9 cellular contexts compared by ENCODE assay signal in genomic region chr6:130885392-130886192, GRCh38. TPM values are rescaled to one million over a fixed set of nuclear protein-coding genes. Genes with fewer than 3 reads are reported as not detected.
A peak's percentile ranks its signal among the peaks of the same experiment; 100 is the strongest.
DNase-seq lines count a peak whose midpoint lies in the region; ATAC-seq and TF ChIP-seq lines count a peak whose summit lies in the region.
"Had no signal": no experiment of that assay in that cellular context is flagged by ENCODE, and none has a peak within 500 bp of the region (broad histone marks: within the 10 kb centered on the region; RNA-seq: fewer than 3 reads in every experiment).

No MANE protein-coding gene starts in this region.

- H2AFZ ChIP-seq in neural cell (ENCODE audit: low read depth, low read length), result no peak overlapping the region

- WGBS in esophagus squamous epithelium, 2 donors, result 28 to 30% methylated on average over 4 of the region's 4 CpGs
- WGBS in suprapubic skin, result 29% methylated on average over 4 of the region's 4 CpGs

- H4K20me1 ChIP-seq in neural cell (ENCODE audit: insufficient read depth), result no peaks in the 10 kb centered on the region

- H3K9ac ChIP-seq in neural cell (ENCODE audit: low read length), result no peak overlapping the region

- H3K4me1 ChIP-seq in esophagus squamous epithelium, result peaks cover 0 to 5% (median 0%) of the 10 kb centered on the region in 3 donors
- H3K4me1 ChIP-seq in suprapubic skin, result no peaks in the 10 kb centered on the region

- peak; percentile 91 for ATAC-seq in GM21390 (IDR thresholded peaks at IDR 0.05; ENCODE audit: unreplicated experiment)

- peak; percentile 98 for TF ChIP-seq RAD21 in neural cell (conservative IDR thresholded peaks at IDR 0.05)

- TF ChIP-seq CTCF in esophagus squamous epithelium (IDR thresholded peaks at IDR 0.05), result peak; percentile 76 to 93 (median 88)
- TF ChIP-seq CTCF in neural cell (IDR thresholded peaks at IDR 0.05; ENCODE audit: poor library complexity, severe bottlenecking), result peak; percentile 95
- TF ChIP-seq CTCF in suprapubic skin (IDR thresholded peaks at IDR 0.05), result peak; percentile 69 to 89

- peaks cover 0 to 5% (median 0%) of the 10 kb centered on the region in 3 donors for H3K36me3 ChIP-seq in esophagus squamous epithelium
- H3K36me3 ChIP-seq in neural cell (ENCODE audit: insufficient read depth, low read length), result no peaks in the 10 kb centered on the region
- H3K36me3 ChIP-seq in suprapubic skin, result peaks cover 3% of the 10 kb centered on the region

- no peak overlapping the region for H3K4me2 ChIP-seq in neural cell (ENCODE audit: low read length)

- no peaks in the 10 kb centered on the region for H3K79me2 ChIP-seq in neural cell (replicated peaks; ENCODE audit: insufficient read depth, low read length)

- TF ChIP-seq POLR2A in esophagus squamous epithelium (IDR thresholded peaks at IDR 0.05), result no peak
- TF ChIP-seq POLR2A in suprapubic skin (IDR thresholded peaks at IDR 0.05), result no peak

- H3K27ac ChIP-seq in esophagus squamous epithelium (no peak overlapping the region), neural cell (ENCODE audit: low read length) (no peak overlapping the region), suprapubic skin (no peak overlapping the region)

- H3K4me3 ChIP-seq in esophagus squamous epithelium (no peak overlapping the region), neural cell (ENCODE audit: low read length) (no peak overlapping the region), suprapubic skin (no peak overlapping the region)

- no peaks in the 10 kb centered on the region for H3K27me3 ChIP-seq in esophagus squamous epithelium
- H3K27me3 ChIP-seq in neural cell (ENCODE audit: insufficient read depth, low read depth, low read length), result no peaks in the 10 kb centered on the region
- H3K27me3 ChIP-seq in suprapubic skin, result no peaks in the 10 kb centered on the region

- no peaks in the 10 kb centered on the region for H3K9me2 ChIP-seq in neural cell (ENCODE audit: insufficient read depth, low read length)

- no peaks in the 10 kb centered on the region for H3F3A ChIP-seq in neural cell (ENCODE audit: insufficient read depth, low read length, poor library complexity, severe bottlenecking)

- TF ChIP-seq EP300 in neural cell (conservative IDR thresholded peaks at IDR 0.05; ENCODE audit: poor library complexity, severe bottlenecking) (no peak), suprapubic skin (IDR thresholded peaks at IDR 0.05) (no peak)

- H3K9me3 ChIP-seq in esophagus squamous epithelium (no peaks in the 10 kb centered on the region), neural cell (ENCODE audit: low read length) (no peaks in the 10 kb centered on the region), suprapubic skin (no peaks in the 10 kb centered on the region)

- intact Hi-C loops in esophagus squamous epithelium (cut with DNase I), result loop anchor here (5.0 to 10.0 kb wide), 2 partner anchors 232 to 649 kb away; no protein-coding TSS in a partner anchor

- DNase-seq in DMS53 (lab: John Stamatoyannopoulos, UW) (peak; percentile 79), HT1080 (ENCODE audit: low read depth) (peak; percentile 54), OCI-M2 (lab: John Stamatoyannopoulos, UW; ENCODE audit: unreplicated experiment) (peak; percentile 78), activated T-cell treated with anti-CD3 and anti-CD28 coated beads for 4 hours (peak; percentile 74), esophagus squamous epithelium (lab: John Stamatoyannopoulos, UW) (no peak), suprapubic skin (ENCODE audit: low spot score in 2 of 2) (no peak)

TF ChIP-seq in neural cell, 6 proteins besides CTCF, POLR2A, EP300 and RAD21:
- no peak for TF ChIP-seq REST (IDR thresholded peaks at IDR 0.05; ENCODE audit: borderline replicate concordance)
- peak; percentile 99 for TF ChIP-seq SMC3 (conservative IDR thresholded peaks at IDR 0.05; ENCODE audit: poor library complexity)
TF ChIP-seq in neural cell: peak in this region for 1.

RNA-seq across cellular contexts. Expression of gene SMLR1, which starts 58.4 kb away (rescaled TPM):
- not detected in 2 replicates for total RNA-seq in HT1080 (2014; rRNA removed; shearing (Covaris generic))
- polyA plus RNA-seq in HT1080 (2015; cell fraction: cytosol; rRNA removed), result not detected in 2 replicates
- not detected in 2 replicates for polyA plus RNA-seq in HT1080 (2015; cell fraction: nucleus; rRNA removed)
- total RNA-seq in esophagus squamous epithelium (not detected), suprapubic skin (not detected)
- polyA plus RNA-seq in neural cell, result not detected in 2 replicates
- polyA minus RNA-seq in neural cell, result not detected in 2 replicates
- total RNA-seq: mononuclear cell had no signal

Comparison
In these comparisons a context has a peak if more than half of its experiments do, and no peak if none do; other contexts are left out.
1. DNase-seq: peak in DMS53 (single experiment), HT1080 (single experiment), OCI-M2 (single experiment) and activated T-cell treated with anti-CD3 and anti-CD28 coated beads for 4 hours (single experiment); none in esophagus squamous epithelium (single experiment) and suprapubic skin (0 of 2).
2. Peak in every context shown above with its lines, with median percentiles within 50 percentile points of each other: CTCF ChIP-seq.